In the genomic region with DNA sequence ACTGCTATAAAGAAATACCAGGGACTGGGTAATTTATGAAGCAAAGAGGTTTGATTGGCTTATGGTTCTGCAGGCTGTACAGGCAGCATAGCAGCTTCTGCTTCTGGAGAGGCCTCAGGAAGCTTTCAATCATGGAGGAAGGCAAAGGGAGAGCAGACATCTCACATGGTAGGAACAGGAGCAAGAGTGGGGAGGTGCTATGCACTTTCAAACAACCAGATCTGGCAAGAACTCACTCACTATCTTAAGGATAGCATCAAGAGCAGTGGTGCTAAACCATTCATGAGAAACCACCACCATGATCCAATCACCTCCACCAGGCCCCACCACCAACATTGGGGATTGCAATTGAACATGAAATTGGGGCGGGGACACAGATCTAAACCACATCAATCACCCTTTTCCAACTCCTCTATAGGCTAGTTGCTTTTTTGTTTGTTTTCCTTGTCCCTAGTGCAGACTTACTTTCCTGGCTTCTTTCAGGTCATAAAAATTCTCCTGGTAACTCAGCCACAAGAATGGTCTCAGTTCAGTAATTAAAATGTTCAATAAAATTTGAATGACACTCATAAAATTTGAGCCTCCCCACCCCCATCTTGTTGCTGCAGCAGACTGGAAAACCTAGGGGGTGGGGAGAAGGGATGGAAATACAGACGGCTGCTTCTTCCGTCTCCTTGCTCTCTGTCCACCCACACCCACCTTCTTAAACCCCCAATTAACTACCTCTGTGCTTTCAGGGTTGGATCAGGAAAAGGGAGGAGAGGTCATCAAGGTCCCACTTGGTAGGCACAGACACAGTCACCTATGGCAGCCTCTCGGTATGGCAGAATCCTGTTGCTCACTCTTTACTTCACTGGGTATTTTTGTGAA, we compare ENCODE assay signal across 15 cellular contexts. TPM values are rescaled to one million over a fixed set of nuclear protein-coding genes. Genes with fewer than 3 reads are reported as not detected.
DNase-seq lines count a peak whose midpoint lies in the region; ATAC-seq and TF ChIP-seq lines count a peak whose summit lies in the region.
"Had no signal": no experiment of that assay in that cellular context is flagged by ENCODE, and none has a peak within 500 bp of the region (broad histone marks: within the 10 kb centered on the region; RNA-seq: fewer than 3 reads in every experiment).

No MANE protein-coding gene starts in this region.

- CTCF ChIA-PET in HEK293T (lab: Yijun Ruan, JAX) = no interaction called here

- DNase-seq in HEK293T (ENCODE audit: extremely low spot score) (no peak), NCI-H526 (lab: John Stamatoyannopoulos, UW) (peak; percentile 32 to 74), renal cortical epithelial cell (ENCODE audit: low read depth) (peak; percentile 56), SK-N-DZ (ENCODE audit: low spot score) (no peak), NCI-H1105 treated with DMSO at 0.1 percent for 48 hours (lab: John Stamatoyannopoulos, UW) (no peak)
- DNase-seq: BE2C; CD4-positive, alpha-beta memory T cell; COR-L47; DND-41; GDM1; KG1 had no signal

- peaks cover 40% of the 10 kb centered on the region for H3K4me1 Mint-ChIP-seq in dendritic cell treated with granulocyte-macrophage colony-stimulating factor and Interleukin-4, amounts not matched to agents 40 ng/mL and 50 ng/mL, for 4 days (ENCODE audit: low read depth)

- H3K4me3 Mint-ChIP-seq in dendritic cell treated with granulocyte-macrophage colony-stimulating factor and Interleukin-4, amounts not matched to agents 40 ng/mL and 50 ng/mL, for 4 days = no peak overlapping the region
- H3K4me3 Mint-ChIP-seq: CD4-positive, alpha-beta memory T cell had no signal

- H3K27me3 Mint-ChIP-seq in dendritic cell treated with granulocyte-macrophage colony-stimulating factor and Interleukin-4, amounts not matched to agents 40 ng/mL and 50 ng/mL, for 4 days = peaks cover 1% of the 10 kb centered on the region
- H3K27me3 Mint-ChIP-seq: CD4-positive, alpha-beta memory T cell had no signal

- peak overlapping the region; percentile 9 for H3K27ac Mint-ChIP-seq in dendritic cell treated with granulocyte-macrophage colony-stimulating factor and Interleukin-4, amounts not matched to agents 40 ng/mL and 50 ng/mL, for 4 days
- H3K27ac Mint-ChIP-seq: CD4-positive, alpha-beta memory T cell had no signal

- H3K36me3 Mint-ChIP-seq in dendritic cell treated with granulocyte-macrophage colony-stimulating factor and Interleukin-4, amounts not matched to agents 40 ng/mL and 50 ng/mL, for 4 days (ENCODE audit: low read depth) = no peaks in the 10 kb centered on the region
- H3K36me3 Mint-ChIP-seq: CD4-positive, alpha-beta memory T cell had no signal

- POLR2A ChIA-PET in HEK293T (lab: Yijun Ruan, JAX) = interaction anchor here (1.2 kb wide), 1 partner anchor 502 kb away, joined by 3 read pairs; the partner anchor contains the start of gene CCNL1

- intact Hi-C loops in dendritic cell treated with granulocyte-macrophage colony-stimulating factor and Interleukin-4, amounts not matched to agents 40 ng/mL and 50 ng/mL, for 4 days (cut with micrococcal nuclease) = no loop called here

- ATAC-seq in HG02973 (IDR thresholded peaks at IDR 0.05; ENCODE audit: unreplicated experiment) (no peak), HG02970 (IDR thresholded peaks at IDR 0.05; ENCODE audit: low FRiP score, unreplicated experiment) (no peak)
- ATAC-seq: HCT116 had no signal

- H3K9me3 Mint-ChIP-seq in dendritic cell treated with granulocyte-macrophage colony-stimulating factor and Interleukin-4, amounts not matched to agents 40 ng/mL and 50 ng/mL, for 4 days = no peaks in the 10 kb centered on the region
- H3K9me3 Mint-ChIP-seq: CD4-positive, alpha-beta memory T cell had no signal

TF ChIP-seq in HEK293T, 16 proteins besides CTCF, POLR2A, EP300 and RAD21:
- TF ChIP-seq PKNOX1 (IDR thresholded peaks at IDR 0.05) (peak; percentile 95), ARNT (IDR thresholded peaks at IDR 0.05) (no peak), FOXA1 (IDR thresholded peaks at IDR 0.05) (no peak), LEF1 (IDR thresholded peaks at IDR 0.05; ENCODE audit: borderline replicate concordance) (no peak), SP1 (IDR thresholded peaks at IDR 0.05) (no peak), FOXK2 (IDR thresholded peaks at IDR 0.05) (no peak), L3MBTL2 (conservative IDR thresholded peaks at IDR 0.05) (no peak)

RNA-seq across cellular contexts. Expression of gene TIPARP, which starts 16.3 kb away (rescaled TPM):
- 70.8 and 90.6 TPM in 2 replicates for total RNA-seq in renal cortical epithelial cell
- 5.9 and 6.3 TPM in 2 replicates for polyA plus RNA-seq in SK-N-DZ (2014; cell fraction: cytosol; rRNA removed)
- polyA plus RNA-seq in SK-N-DZ (2014; cell fraction: nucleus; rRNA removed) = 2.7 and 3.4 TPM in 2 replicates

Comparison
In these comparisons a context has a peak if more than half of its experiments do, and no peak if none do; other contexts are left out.
1. DNase-seq: peak in NCI-H526 (2 of 2) and renal cortical epithelial cell (single experiment); none in HEK293T (single experiment), SK-N-DZ (single experiment) and NCI-H1105 treated with DMSO at 0.1 percent for 48 hours (single experiment).